ENCODE assay signal across 10 cellular contexts in the genomic region with DNA sequence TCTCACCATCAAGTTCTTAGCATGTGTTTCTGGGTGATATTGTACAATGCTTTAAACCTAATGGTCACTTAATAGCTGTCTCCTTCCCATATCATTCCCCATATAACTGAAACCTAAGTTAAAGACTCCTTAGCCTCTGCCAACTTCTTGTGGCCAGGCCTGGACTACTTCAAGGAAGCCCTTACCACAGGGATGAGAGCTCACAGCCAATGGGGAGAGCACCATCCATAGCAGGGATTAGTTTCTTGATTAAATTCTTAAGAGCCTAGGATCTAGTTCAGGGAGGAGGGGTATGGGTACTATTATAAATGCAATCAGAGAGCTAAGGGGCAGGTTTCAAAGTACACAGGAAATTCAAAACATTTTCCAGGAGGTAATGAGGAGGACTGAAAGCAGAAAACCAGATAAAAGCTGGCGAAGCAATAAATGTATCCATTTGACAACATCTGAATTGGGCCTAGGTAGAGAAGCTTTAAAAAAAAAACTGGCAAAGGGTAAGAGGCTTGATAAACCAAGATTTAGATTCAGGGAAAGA. TPM values are rescaled to one million over a fixed set of nuclear protein-coding genes. Genes with fewer than 3 reads are reported as not detected.
"Had no signal": no experiment of that assay in that cellular context is flagged by ENCODE, and none has a peak within 500 bp of the region (broad histone marks: within the 10 kb centered on the region; RNA-seq: fewer than 3 reads in every experiment).

No MANE protein-coding gene starts in this region.

- H3K9me3 ChIP-seq: HAP-1 had no signal

- H3K36me3 ChIP-seq: HAP-1 had no signal

- ATAC-seq: HCT116, HepG2 had no signal

- H3K4me3 ChIP-seq: GM23248, HAP-1 had no signal

- DNase-seq: GM23248, GOT3, H7, HFFc6 had no signal

- H3K4me1 ChIP-seq: HAP-1 had no signal

- H3K27ac ChIP-seq: GM23248, HL-60 had no signal

RNA-seq across cellular contexts. Expression of gene IHH, which starts 34.8 kb away (rescaled TPM):
- total RNA-seq: GM23248, H4, HFFc6, HT1080 had no signal

RNA-seq across cellular contexts. Expression of gene CFAP65, which starts 54.2 kb away (rescaled TPM):
- total RNA-seq: GM23248, H7, HepG2, HFFc6, HT1080 had no signal
